In genomic region chr16:32284800-32285796, GRCh38 we compare ENCODE assay signal across 13 cellular contexts. TPM values are rescaled to one million over a fixed set of nuclear protein-coding genes. Genes with fewer than 3 reads are reported as not detected.
DNase-seq lines count a peak whose midpoint lies in the region; FAIRE-seq and TF ChIP-seq lines count a peak whose summit lies in the region.
"Not testable (repeated sequence)": the region's sequence is repeated elsewhere in the genome, so short reads cannot be mapped to it uniquely, and the experiment has no call there.
"Had no signal": no experiment of that assay in that cellular context is flagged by ENCODE, and none has a peak within 500 bp of the region (broad histone marks: within the 10 kb centered on the region; RNA-seq: fewer than 3 reads in every experiment).

No MANE protein-coding gene starts in this region.

- H3K36me3 ChIP-seq in MG63; kidney (ENCODE audit: control insufficient read depth in 1 of 2, insufficient read depth in 2 of 2, low read length in 2 of 2); spleen: not testable (repeated sequence)

- H3K36me3 Mint-ChIP-seq in activated CD4-positive, alpha-beta memory T cell treated with anti-CD3 and anti-CD28 coated beads for 36 hours: not testable (repeated sequence)

- POLR2A ChIA-PET in activated CD4-positive, alpha-beta memory T cell treated with anti-CD3 and anti-CD28 coated beads for 36 hours (lab: Charles Lee): not testable (repeated sequence)

- H3K4me1 ChIP-seq in kidney (ENCODE audit: control insufficient read depth in 1 of 2, insufficient read depth in 1 of 2, low read depth in 1 of 2, low read length in 2 of 2); spleen: not testable (repeated sequence)

- H3K9ac ChIP-seq in kidney (ENCODE audit: low read length in 2 of 2): not testable (repeated sequence)

- H3K4me3 ChIP-seq in MG63; kidney (ENCODE audit: low read length in 2 of 2); spleen: not testable (repeated sequence)

- H3K27me3 ChIP-seq in MG63; spleen (replicated peaks in 1 of 7): not testable (repeated sequence)

- peak; percentile 74 for FAIRE-seq in frontal cortex (lab: Jason Lieb, UNC)
- FAIRE-seq in kidney (lab: Jason Lieb, UNC): peak; percentile 57

- intact Hi-C loops in activated CD4-positive, alpha-beta memory T cell treated with anti-CD3 and anti-CD28 coated beads for 36 hours (cut with micrococcal nuclease); kidney (cut with DNase I); spleen (cut with DNase I; ENCODE audit: low total_unique reads): not testable (repeated sequence)

- TF ChIP-seq CTCF in kidney (IDR thresholded peaks at IDR 0.05; ENCODE audit: borderline replicate concordance, extremely low read depth, insufficient read depth); spleen (IDR thresholded peaks at IDR 0.05 in 8 of 11, conservative IDR thresholded peaks at IDR 0.05 in 3 of 11): not testable (repeated sequence)

- CTCF ChIA-PET in activated CD4-positive, alpha-beta memory T cell treated with anti-CD3 and anti-CD28 coated beads for 36 hours (lab: Charles Lee): not testable (repeated sequence)

- H3K9me3 ChIP-seq in MG63; kidney (ENCODE audit: control insufficient read depth in 1 of 2, low read length in 2 of 2); spleen: not testable (repeated sequence)

- H3K4me3 Mint-ChIP-seq in activated CD4-positive, alpha-beta memory T cell treated with anti-CD3 and anti-CD28 coated beads for 36 hours: not testable (repeated sequence)

- WGBS in spleen, 5 donors: 49 to 75% (median 64%) methylated on average over 2 to 3 of the region's 3 CpGs

- not testable (repeated sequence) for H3K27ac Mint-ChIP-seq in activated CD4-positive, alpha-beta memory T cell treated with anti-CD3 and anti-CD28 coated beads for 36 hours

- H3K27me3 Mint-ChIP-seq in activated CD4-positive, alpha-beta memory T cell treated with anti-CD3 and anti-CD28 coated beads for 36 hours: not testable (repeated sequence)

- not testable (repeated sequence) for TF ChIP-seq POLR2A in spleen (IDR thresholded peaks at IDR 0.05)

- peak; percentile 16 for DNase-seq in MG63
- DNase-seq in activated CD4-positive, alpha-beta memory T cell treated with anti-CD3 and anti-CD28 coated beads for 36 hours: peak; percentile 13
- DNase-seq in activated effector memory CD4-positive, alpha-beta T cell treated with anti-CD3 and anti-CD28 coated beads, Interleukin-2, amount 50 U/mL, for 16 hours: peak; percentile 63
- not testable (repeated sequence) for DNase-seq in frontal cortex (ENCODE audit: low spot score in 2 of 2)
- peak; percentile 72 for DNase-seq in kidney
- peak; percentile 85 for DNase-seq in mesenteric fat pad (ENCODE audit: low spot score)
- DNase-seq in spleen: peak; percentile 59

- H3K9me3 Mint-ChIP-seq in activated CD4-positive, alpha-beta memory T cell treated with anti-CD3 and anti-CD28 coated beads for 36 hours: not testable (repeated sequence)

- H3K4me1 Mint-ChIP-seq in activated CD4-positive, alpha-beta memory T cell treated with anti-CD3 and anti-CD28 coated beads for 36 hours (ENCODE audit: low read depth): not testable (repeated sequence)

- not testable (repeated sequence) for H3K27ac ChIP-seq in kidney (ENCODE audit: low read depth in 2 of 2, low read length in 2 of 2); spleen

RNA-seq across cellular contexts. Expression of gene TP53TG3D, which starts 32.0 kb away (rescaled TPM):
- not detected in 2 replicates for total RNA-seq in MG63 (2014; rRNA removed; shearing (Covaris generic); ENCODE audit: low replicate concordance)
- total RNA-seq in activated CD4-positive, alpha-beta memory T cell treated with anti-CD3 and anti-CD28 coated beads for 36 hours: not detected
- total RNA-seq in frontal cortex (1.2 TPM), kidney (not detected), mesenteric fat pad (not detected), spleen (1 to 10 TPM in 1 of 7 donors, under 1 TPM in 1, not detected in 5; 0.37 to 1.2 TPM)
- polyA plus RNA-seq in kidney (ENCODE audit: insufficient read depth, low read depth, low replicate concordance) (not detected), spleen (under 1 TPM in 2 of 3 donors, not detected in 1; 0.32 to 0.59 TPM)
- total RNA-seq: A172, Calu3, H7, HFFc6, MCF 10A had no signal
- polyA plus RNA-seq: AG04450 had no signal
